ENCODE assay signal across 8 cellular contexts in genomic region chr3:73508330-73508954, GRCh38.
DNase-seq lines count a peak whose midpoint lies in the region; ATAC-seq, FAIRE-seq and TF ChIP-seq lines count a peak whose summit lies in the region.

No MANE protein-coding gene starts in this region.

- H3K27me3 ChIP-seq in stomach: no peaks in the 10 kb centered on the region

- peak; percentile 75 for FAIRE-seq in kidney (lab: Jason Lieb, UNC)

- TF ChIP-seq CTCF in MCF 10A (IDR thresholded peaks at IDR 0.05; ENCODE audit: unreplicated experiment) (peak; percentile 71), kidney (IDR thresholded peaks at IDR 0.05; ENCODE audit: borderline replicate concordance, extremely low read depth, insufficient read depth) (peak; percentile 65), stomach (IDR thresholded peaks at IDR 0.05) (peak in 5 of 7 experiments; percentile 60 to 81 (median 66))

- H3K9me3 Mint-ChIP-seq in MCF 10A (ENCODE audit: unreplicated experiment): no peaks in the 10 kb centered on the region

- no TSS peak for BruUV-seq in MCF 10A (replicated peaks; lab: Mats Ljungman, UMichigan)

- H3K4me1 Mint-ChIP-seq in MCF 10A (ENCODE audit: insufficient read depth, unreplicated experiment): no peaks in the 10 kb centered on the region

- POLR2A ChIA-PET in MCF 10A (lab: Yijun Ruan, JAX): interaction anchor here (0.8 to 2.7 kb wide), 2 partner anchors 183 to 340 kb away, joined by 4 to 10 read pairs; no protein-coding TSS in a partner anchor

- no peaks in the 10 kb centered on the region for H3K9me3 ChIP-seq in kidney (ENCODE audit: control insufficient read depth in 1 of 2, low read length in 2 of 2)
- no peaks in the 10 kb centered on the region for H3K9me3 ChIP-seq in stomach

- DNase-seq in Caki2 (ENCODE audit: low read depth): peak; percentile 25
- peak; percentile 14 for DNase-seq in GM19240 (ENCODE audit: insufficient read length, low spot score)
- DNase-seq in HK-2 (ENCODE audit: unreplicated experiment): peak; percentile 11
- DNase-seq in NCI-H82 treated with DMSO at 0.1 percent for 48 hours (lab: John Stamatoyannopoulos, UW; ENCODE audit: unreplicated experiment): peak; percentile 63
- DNase-seq in MCF 10A (ENCODE audit: unreplicated experiment): peak; percentile 72
- DNase-seq in kidney: peak; percentile 56
- DNase-seq in stomach: peak; percentile 59

- intact Hi-C loops in MCF 10A (cut with micrococcal nuclease) (loop anchor here (1.0 kb wide), 1 partner anchor 340 kb away; no protein-coding TSS in a partner anchor), kidney (cut with DNase I) (loop anchor here (10.0 kb wide), 1 partner anchor 336 kb away; no protein-coding TSS in a partner anchor), stomach (cut with DNase I; ENCODE audit: low total_unique reads) (no loop called here)

- H3K36me3 Mint-ChIP-seq in MCF 10A (ENCODE audit: insufficient read depth, unreplicated experiment): no peaks in the 10 kb centered on the region

- 6 to 15% (median 11%) methylated on average over 6 of the region's 6 CpGs for WGBS in stomach, 5 donors

- H3K27ac Mint-ChIP-seq in MCF 10A (ENCODE audit: low read depth, unreplicated experiment): no peak overlapping the region

- H3K27ac ChIP-seq in kidney (ENCODE audit: low read depth in 2 of 2, low read length in 2 of 2): no peak overlapping the region
- peak overlapping the region in 4 of 5 donors; percentile 57 to 88 (median 74) for H3K27ac ChIP-seq in stomach

- no peak overlapping the region for H3K4me3 Mint-ChIP-seq in MCF 10A (ENCODE audit: unreplicated experiment)

- no peak overlapping the region for H3K9ac ChIP-seq in kidney (ENCODE audit: low read length in 2 of 2)

- no peak for TF ChIP-seq POLR2A in stomach (IDR thresholded peaks at IDR 0.05)

- H3K4me1 ChIP-seq in kidney (ENCODE audit: control insufficient read depth in 1 of 2, insufficient read depth in 1 of 2, low read depth in 1 of 2, low read length in 2 of 2) (peaks cover 2 to 21% of the 10 kb centered on the region in 2 donors), stomach (peaks cover 11 to 75% (median 45%) of the 10 kb centered on the region in 4 donors)

- no peak for TF ChIP-seq EP300 in stomach (IDR thresholded peaks at IDR 0.05)

- H3K4me3 ChIP-seq in kidney (ENCODE audit: low read length in 2 of 2) (no peak overlapping the region), stomach (no peak overlapping the region)

- ATAC-seq in HG02840 (IDR thresholded peaks at IDR 0.05; ENCODE audit: low FRiP score, unreplicated experiment): no peak

- CTCF ChIA-PET in MCF 10A (lab: Yijun Ruan, JAX): interaction anchor here (0.6 to 9.9 kb wide), 59 partner anchors 11 to 1688 kb away, joined by 3 to 200 read pairs (median 4); no protein-coding TSS in a partner anchor

- H3K36me3 ChIP-seq in kidney (ENCODE audit: control insufficient read depth in 1 of 2, insufficient read depth in 2 of 2, low read length in 2 of 2) (no peaks in the 10 kb centered on the region), stomach (no peaks in the 10 kb centered on the region)

- in situ Hi-C loops in Caki2 (cut with HindIII; ENCODE audit: low pct_unique_long_range_greater_than_20kb, low sequenced_read_pairs): no loop called here

- H3K27me3 Mint-ChIP-seq in MCF 10A (ENCODE audit: insufficient read depth, unreplicated experiment): no peaks in the 10 kb centered on the region

Comparison
In these comparisons a context has a peak if more than half of its experiments do, and no peak if none do; other contexts are left out.
1. DNase-seq: peak in every context shown above with its lines; median percentile 72 in MCF 10A; 63 in NCI-H82 treated with DMSO at 0.1 percent for 48 hours; 59 in stomach; 56 in kidney; 25 in Caki2; 14 in GM19240; 11 in HK-2.
2. H3K27ac ChIP-seq: peak in stomach (4 of 5); none in kidney (0 of 2).
3. Peak in every context shown above with its lines, with median percentiles within 50 percentile points of each other: CTCF ChIP-seq.